8 cellular contexts compared by ENCODE assay signal in genomic region chr3:50327943-50328691, GRCh38. TPM values are rescaled to one million over a fixed set of nuclear protein-coding genes. Genes with fewer than 3 reads are reported as not detected.
DNase-seq lines count a peak whose midpoint lies in the region; ATAC-seq and TF ChIP-seq lines count a peak whose summit lies in the region.

TUSC2 (minus strand) TSS chr3:50328223; CDS start chr3:50328099, 124 bp downstream.

- H3K4me1 ChIP-seq in colonic mucosa, result peaks cover 13% of the 10 kb centered on the region

- peak; percentile 99 for DNase-seq in Ammon's horn (ENCODE audit: low spot score)
- peak; percentile 96 for DNase-seq in GM19238 (ENCODE audit: insufficient read length, low spot score)
- DNase-seq in NCI-H526 (lab: John Stamatoyannopoulos, UW), result peak; percentile 93 to 99
- peak; percentile 97 for DNase-seq in activated CD4-positive, alpha-beta T cell treated with anti-CD3 and anti-CD28 coated beads for 48 hours
- DNase-seq in colonic mucosa, result peak; percentile 98
- peak; percentile 99 for DNase-seq in left kidney (ENCODE audit: low read depth, low spot score)
- DNase-seq in stimulated activated CD4-positive, alpha-beta T cell treated with anti-CD3 and anti-CD28 coated beads, Interleukin-2, amount 100 ng/mL, for 24 hours, result peak; percentile 96 to 97

- no peak for TF ChIP-seq CTCF in colonic mucosa (IDR thresholded peaks at IDR 0.05)

- H3K27ac ChIP-seq in colonic mucosa, result peak within 1 kb of the TSS; percentile 83

- H3K27me3 ChIP-seq in colonic mucosa, result no peaks in the 10 kb centered on the region

- peak within 1 kb of the TSS; percentile 97 for H3K4me3 ChIP-seq in colonic mucosa

- intact Hi-C loops in colonic mucosa (cut with DNase I), result loop anchor here (10.0 kb wide), 1 partner anchor 53 kb away; the partner anchor contains the start of gene LSMEM2

- peak within 1 kb of the TSS; percentile 90 to 94 for H3K9ac ChIP-seq in colonic mucosa (ENCODE audit: low read depth in 2 of 2, low read length in 2 of 2)

- H3K9me3 ChIP-seq in colonic mucosa, result no peaks in the 10 kb centered on the region

- peaks cover 20% of the 10 kb centered on the region for H3K36me3 ChIP-seq in colonic mucosa

- peak; percentile 87 for ATAC-seq in HG03442 (IDR thresholded peaks at IDR 0.05; ENCODE audit: unreplicated experiment)

RNA-seq across cellular contexts. Expression of gene TUSC2, which starts in this region (rescaled TPM):
- 10 to 100 TPM; 26.1 to 39.5 TPM for total RNA-seq in colonic mucosa

Comparison
In these comparisons a context has a peak if more than half of its experiments do, and no peak if none do; other contexts are left out.
1. Peak in every context shown above with its lines: DNase-seq, ATAC-seq, H3K4me3 ChIP-seq and H3K27ac ChIP-seq.